23 cellular contexts compared by ENCODE assay signal in genomic region chr6:125003070-125003469, GRCh38.
"Had no signal": no experiment of that assay in that cellular context is flagged by ENCODE, and none has a peak within 500 bp of the region (broad histone marks: within the 10 kb centered on the region; RNA-seq: fewer than 3 reads in every experiment).

No MANE protein-coding gene starts in this region.

- H3K9me3 Mint-ChIP-seq: activated T-helper 17 cell treated with anti-CD3 and anti-CD28 coated beads, Interleukin-2, amount 50 U/mL, for 72 hours; T-helper 2 cell treated with Interferon-gamma antibody and Interleukin-4, amounts not matched to agents 5 μg/mL and 100 μg/mL, for 36 hours had no signal

- H3K9me2 ChIP-seq: SK-N-SH had no signal

- H3K4me1 Mint-ChIP-seq: activated CD4-positive, alpha-beta T cell treated with anti-CD3 and anti-CD28 coated beads for 36 hours; activated naive CD8-positive, alpha-beta T cell treated with anti-CD3 and anti-CD28 coated beads, Interleukin-2, amount 10 ng/mL, durations not matched to agents 7 days and 5 days; activated T-helper 17 cell treated with anti-CD3 and anti-CD28 coated beads, Interleukin-2, amount 50 U/mL, for 72 hours had no signal

- H3K27me3 Mint-ChIP-seq: activated CD4-positive, alpha-beta memory T cell treated with anti-CD3 and anti-CD28 coated beads for 36 hours; activated CD4-positive, alpha-beta T cell treated with anti-CD3 and anti-CD28 coated beads for 36 hours; activated naive CD8-positive, alpha-beta T cell treated with anti-CD3 and anti-CD28 coated beads, Interleukin-2, amount 10 ng/mL, durations not matched to agents 7 days and 5 days had no signal

- H3K36me3 ChIP-seq: brain microvascular endothelial cell, esophagus muscularis mucosa, lower lobe of right lung, pancreas, sigmoid colon had no signal

- DNase-seq: activated CD4-positive, alpha-beta memory T cell treated with anti-CD3 and anti-CD28 coated beads for 36 hours; activated CD4-positive, alpha-beta T cell treated with anti-CD3 and anti-CD28 coated beads for 36 hours; activated naive CD4-positive, alpha-beta T cell treated with Interleukin-2 at 50 U/mL for 16 hours; activated naive CD8-positive, alpha-beta T cell treated with anti-CD3 and anti-CD28 coated beads, Interleukin-2, amount 10 ng/mL, durations not matched to agents 7 days and 5 days; activated T-cell treated with anti-CD3 and anti-CD28 coated beads for 4 hours; brain microvascular endothelial cell; cortex of kidney; hippocampal formation; islet precursor cell; lower lobe of right lung; midbrain; pancreas; sigmoid colon; SK-N-SH; stimulated activated CD4-positive, alpha-beta T cell treated with anti-CD3 and anti-CD28 coated beads, Interleukin-12 subunit alpha, Interleukin-12 subunit beta, amount 100 ng/mL, for 4 hours; stimulated activated CD4-positive, alpha-beta T cell treated with anti-CD3 and anti-CD28 coated beads, Interleukin-1b, Interleukin-23, amount 100 ng/mL, for 48 hours; stimulated activated CD8-positive, alpha-beta memory T cell treated with anti-CD3 and anti-CD28 coated beads, Interleukin-4, amount 100 ng/mL, for 48 hours; stimulated activated naive CD4-positive, alpha-beta T cell; tibial artery had no signal

- H3K9me3 ChIP-seq: esophagus muscularis mucosa, lower lobe of right lung, pancreas, sigmoid colon, SK-N-SH, tibial artery had no signal

- H3K4me3 Mint-ChIP-seq: activated CD4-positive, alpha-beta memory T cell treated with anti-CD3 and anti-CD28 coated beads for 36 hours; activated CD4-positive, alpha-beta T cell treated with anti-CD3 and anti-CD28 coated beads for 36 hours; activated naive CD8-positive, alpha-beta T cell treated with anti-CD3 and anti-CD28 coated beads, Interleukin-2, amount 10 ng/mL, durations not matched to agents 7 days and 5 days; activated T-helper 17 cell treated with anti-CD3 and anti-CD28 coated beads, Interleukin-2, amount 50 U/mL, for 72 hours; T-helper 2 cell treated with Interferon-gamma antibody and Interleukin-4, amounts not matched to agents 5 μg/mL and 100 μg/mL, for 36 hours; WTC11 had no signal

- ATAC-seq: activated CD4-positive, alpha-beta T cell treated with anti-CD3 and anti-CD28 coated beads for 36 hours; activated T-helper 17 cell treated with anti-CD3 and anti-CD28 coated beads, Interleukin-2, amount 50 U/mL, for 72 hours had no signal

- H3K27ac Mint-ChIP-seq: activated CD4-positive, alpha-beta memory T cell treated with anti-CD3 and anti-CD28 coated beads for 36 hours; activated CD4-positive, alpha-beta T cell treated with anti-CD3 and anti-CD28 coated beads for 36 hours; activated naive CD8-positive, alpha-beta T cell treated with anti-CD3 and anti-CD28 coated beads, Interleukin-2, amount 10 ng/mL, durations not matched to agents 7 days and 5 days; activated T-helper 17 cell treated with anti-CD3 and anti-CD28 coated beads, Interleukin-2, amount 50 U/mL, for 72 hours; T-helper 2 cell treated with Interferon-gamma antibody and Interleukin-4, amounts not matched to agents 5 μg/mL and 100 μg/mL, for 36 hours had no signal

- H3K27me3 ChIP-seq: brain microvascular endothelial cell, esophagus muscularis mucosa, pancreas, sigmoid colon, tibial artery had no signal

- H3K9ac ChIP-seq: SK-N-SH had no signal

- H3K36me3 Mint-ChIP-seq: activated CD4-positive, alpha-beta memory T cell treated with anti-CD3 and anti-CD28 coated beads for 36 hours; activated naive CD8-positive, alpha-beta T cell treated with anti-CD3 and anti-CD28 coated beads, Interleukin-2, amount 10 ng/mL, durations not matched to agents 7 days and 5 days; WTC11 had no signal

- H3K27ac ChIP-seq: esophagus muscularis mucosa had no signal
